In the genomic region with DNA sequence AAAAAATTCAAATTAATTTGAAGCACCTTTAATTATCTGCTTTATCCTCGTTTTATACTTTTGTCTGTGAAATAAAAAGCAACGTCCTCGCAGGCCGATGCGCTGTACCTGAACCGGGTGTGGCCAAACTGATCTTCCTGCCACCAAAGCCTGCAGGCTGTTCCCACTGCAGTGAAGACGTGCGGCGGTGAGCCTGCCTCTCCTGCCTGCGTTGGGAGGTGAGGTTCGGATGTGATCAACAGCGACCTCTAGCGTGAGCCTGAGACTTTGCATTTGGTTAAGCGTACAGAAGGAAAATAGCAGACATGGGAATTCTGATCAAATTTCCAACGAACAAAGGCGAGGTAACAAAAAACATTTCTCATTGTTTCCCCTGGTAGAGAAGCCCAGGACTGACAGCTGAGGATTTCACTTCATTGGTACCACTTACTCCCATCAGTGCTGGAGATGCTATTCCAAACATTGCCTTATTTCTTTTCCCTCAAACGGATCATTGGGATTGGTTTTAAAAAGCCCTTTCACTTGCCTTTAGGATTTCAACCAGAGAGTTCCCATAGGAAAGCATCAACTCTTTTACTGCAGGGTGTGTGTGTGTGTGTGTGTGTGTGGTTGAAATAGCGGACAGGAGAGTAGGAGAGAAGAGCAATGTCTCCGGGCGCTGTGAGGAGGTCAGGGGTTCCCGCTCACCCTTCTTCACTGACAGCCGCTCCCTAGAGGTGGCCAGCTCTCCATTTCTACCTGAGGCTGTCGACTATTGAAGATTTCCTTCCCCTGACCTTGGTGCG, we compare ENCODE assay signal across 1 cellular context.
TF ChIP-seq lines count a peak whose summit lies in the region.

No MANE protein-coding gene starts in this region.

TF ChIP-seq in HepG2, 621 proteins besides CTCF, POLR2A, EP300 and RAD21 (continued from another document):
- TF ChIP-seq ZNF609 (CRISPR knock-in tag; IDR thresholded peaks at IDR 0.05; ENCODE audit: borderline replicate concordance) (no peak), ZNF414 (CRISPR knock-in tag; IDR thresholded peaks at IDR 0.05) (no peak), ZBTB7A (CRISPR knock-in tag; IDR thresholded peaks at IDR 0.05) (no peak), HOXD1 (CRISPR knock-in tag; IDR thresholded peaks at IDR 0.05) (no peak), KLF6 (CRISPR knock-in tag; IDR thresholded peaks at IDR 0.05) (peak; percentile 56; the same call in 1 of the 2 replicates), ZNF572 (CRISPR knock-in tag; IDR thresholded peaks at IDR 0.05) (no peak), BATF2 (CRISPR knock-in tag; IDR thresholded peaks at IDR 0.05) (no peak), EEA1 (CRISPR knock-in tag; IDR thresholded peaks at IDR 0.05; ENCODE audit: borderline replicate concordance) (no peak), ZNF335 (CRISPR knock-in tag; IDR thresholded peaks at IDR 0.05) (0 out of 2 replicates have a peak, but pooled peaks have one; percentile 63), CENPX (CRISPR knock-in tag; IDR thresholded peaks at IDR 0.05) (no peak), KAT8 (CRISPR knock-in tag; IDR thresholded peaks at IDR 0.05) (peak; percentile 57; the same call in 1 of the 2 replicates), ZSCAN22 (CRISPR knock-in tag; IDR thresholded peaks at IDR 0.05) (no peak), SAP130 (CRISPR knock-in tag; IDR thresholded peaks at IDR 0.05; ENCODE audit: low read depth) (peak; percentile 43; the same call in 1 of the 2 replicates), RARG (CRISPR knock-in tag; IDR thresholded peaks at IDR 0.05; ENCODE audit: low read depth) (no peak), ZNF773 (CRISPR knock-in tag; IDR thresholded peaks at IDR 0.05; ENCODE audit: borderline replicate concordance) (no peak), FOXO1 (CRISPR knock-in tag; IDR thresholded peaks at IDR 0.05) (0 out of 2 replicates have a peak, but pooled peaks have one; percentile 25), EHMT2 (IDR thresholded peaks at IDR 0.05; ENCODE audit: borderline replicate concordance, low read depth, low read length) (no peak), ZNF615 (CRISPR knock-in tag; IDR thresholded peaks at IDR 0.05; ENCODE audit: borderline replicate concordance) (no peak), HES4 (CRISPR knock-in tag; IDR thresholded peaks at IDR 0.05; ENCODE audit: borderline replicate concordance) (no peak), ZNF740 (CRISPR knock-in tag; IDR thresholded peaks at IDR 0.05) (no peak), ZNF256 (CRISPR knock-in tag; conservative IDR thresholded peaks at IDR 0.05) (no peak), ZNF547 (CRISPR knock-in tag; IDR thresholded peaks at IDR 0.05) (no peak), ZNF382 (CRISPR knock-in tag; IDR thresholded peaks at IDR 0.05; ENCODE audit: borderline replicate concordance) (no peak), SMAD9 (CRISPR knock-in tag; IDR thresholded peaks at IDR 0.05) (no peak), PCBP1 (IDR thresholded peaks at IDR 0.05; ENCODE audit: borderline replicate concordance, low read depth, low read length) (no peak)
- TF ChIP-seq, protein P1, sequence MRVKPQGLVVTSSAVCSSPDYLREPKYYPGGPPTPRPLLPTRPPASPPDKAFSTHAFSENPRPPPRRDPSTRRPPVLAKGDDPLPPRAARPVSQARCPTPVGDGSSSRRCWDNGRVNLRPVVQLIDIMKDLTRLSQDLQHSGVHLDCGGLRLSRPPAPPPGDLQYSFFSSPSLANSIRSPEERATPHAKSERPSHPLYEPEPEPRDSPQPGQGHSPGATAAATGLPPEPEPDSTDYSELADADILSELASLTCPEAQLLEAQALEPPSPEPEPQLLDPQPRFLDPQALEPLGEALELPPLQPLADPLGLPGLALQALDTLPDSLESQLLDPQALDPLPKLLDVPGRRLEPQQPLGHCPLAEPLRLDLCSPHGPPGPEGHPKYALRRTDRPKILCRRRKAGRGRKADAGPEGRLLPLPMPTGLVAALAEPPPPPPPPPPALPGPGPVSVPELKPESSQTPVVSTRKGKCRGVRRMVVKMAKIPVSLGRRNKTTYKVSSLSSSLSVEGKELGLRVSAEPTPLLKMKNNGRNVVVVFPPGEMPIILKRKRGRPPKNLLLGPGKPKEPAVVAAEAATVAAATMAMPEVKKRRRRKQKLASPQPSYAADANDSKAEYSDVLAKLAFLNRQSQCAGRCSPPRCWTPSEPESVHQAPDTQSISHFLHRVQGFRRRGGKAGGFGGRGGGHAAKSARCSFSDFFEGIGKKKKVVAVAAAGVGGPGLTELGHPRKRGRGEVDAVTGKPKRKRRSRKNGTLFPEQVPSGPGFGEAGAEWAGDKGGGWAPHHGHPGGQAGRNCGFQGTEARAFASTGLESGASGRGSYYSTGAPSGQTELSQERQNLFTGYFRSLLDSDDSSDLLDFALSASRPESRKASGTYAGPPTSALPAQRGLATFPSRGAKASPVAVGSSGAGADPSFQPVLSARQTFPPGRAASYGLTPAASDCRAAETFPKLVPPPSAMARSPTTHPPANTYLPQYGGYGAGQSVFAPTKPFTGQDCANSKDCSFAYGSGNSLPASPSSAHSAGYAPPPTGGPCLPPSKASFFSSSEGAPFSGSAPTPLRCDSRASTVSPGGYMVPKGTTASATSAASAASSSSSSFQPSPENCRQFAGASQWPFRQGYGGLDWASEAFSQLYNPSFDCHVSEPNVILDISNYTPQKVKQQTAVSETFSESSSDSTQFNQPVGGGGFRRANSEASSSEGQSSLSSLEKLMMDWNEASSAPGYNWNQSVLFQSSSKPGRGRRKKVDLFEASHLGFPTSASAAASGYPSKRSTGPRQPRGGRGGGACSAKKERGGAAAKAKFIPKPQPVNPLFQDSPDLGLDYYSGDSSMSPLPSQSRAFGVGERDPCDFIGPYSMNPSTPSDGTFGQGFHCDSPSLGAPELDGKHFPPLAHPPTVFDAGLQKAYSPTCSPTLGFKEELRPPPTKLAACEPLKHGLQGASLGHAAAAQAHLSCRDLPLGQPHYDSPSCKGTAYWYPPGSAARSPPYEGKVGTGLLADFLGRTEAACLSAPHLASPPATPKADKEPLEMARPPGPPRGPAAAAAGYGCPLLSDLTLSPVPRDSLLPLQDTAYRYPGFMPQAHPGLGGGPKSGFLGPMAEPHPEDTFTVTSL (CRISPR knock-in tag; IDR thresholded peaks at IDR 0.05; ENCODE audit: borderline replicate concordance) = no peak
- TF ChIP-seq, protein P2, sequence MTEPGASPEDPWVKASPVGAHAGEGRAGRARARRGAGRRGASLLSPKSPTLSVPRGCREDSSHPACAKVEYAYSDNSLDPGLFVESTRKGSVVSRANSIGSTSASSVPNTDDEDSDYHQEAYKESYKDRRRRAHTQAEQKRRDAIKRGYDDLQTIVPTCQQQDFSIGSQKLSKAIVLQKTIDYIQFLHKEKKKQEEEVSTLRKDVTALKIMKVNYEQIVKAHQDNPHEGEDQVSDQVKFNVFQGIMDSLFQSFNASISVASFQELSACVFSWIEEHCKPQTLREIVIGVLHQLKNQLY (CRISPR knock-in tag; IDR thresholded peaks at IDR 0.05) = no peak
- TF ChIP-seq, protein P3, sequence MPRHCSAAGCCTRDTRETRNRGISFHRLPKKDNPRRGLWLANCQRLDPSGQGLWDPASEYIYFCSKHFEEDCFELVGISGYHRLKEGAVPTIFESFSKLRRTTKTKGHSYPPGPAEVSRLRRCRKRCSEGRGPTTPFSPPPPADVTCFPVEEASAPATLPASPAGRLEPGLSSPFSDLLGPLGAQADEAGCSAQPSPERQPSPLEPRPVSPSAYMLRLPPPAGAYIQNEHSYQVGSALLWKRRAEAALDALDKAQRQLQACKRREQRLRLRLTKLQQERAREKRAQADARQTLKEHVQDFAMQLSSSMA (CRISPR knock-in tag; IDR thresholded peaks at IDR 0.05) = no peak
- TF ChIP-seq, protein P4, sequence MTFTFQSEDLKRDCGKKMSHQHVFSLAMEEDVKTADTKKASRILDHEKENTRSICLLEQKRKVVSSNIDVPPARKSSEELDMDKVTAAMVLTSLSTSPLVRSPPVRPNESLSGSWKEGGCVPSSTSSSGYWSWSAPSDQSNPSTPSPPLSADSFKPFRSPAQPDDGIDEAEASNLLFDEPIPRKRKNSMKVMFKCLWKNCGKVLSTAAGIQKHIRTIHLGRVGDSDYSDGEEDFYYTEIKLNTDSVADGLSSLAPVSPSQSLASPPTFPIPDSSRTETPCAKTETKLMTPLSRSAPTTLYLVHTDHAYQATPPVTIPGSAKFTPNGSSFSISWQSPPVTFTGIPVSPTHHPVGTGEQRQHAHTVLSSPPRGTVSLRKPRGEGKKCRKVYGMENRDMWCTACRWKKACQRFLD (CRISPR knock-in tag; IDR thresholded peaks at IDR 0.05; ENCODE audit: borderline replicate concordance) = no peak
TF ChIP-seq in HepG2: peak in this region for 103.
